9 cellular contexts compared by ENCODE assay signal in genomic region chr3:16897254-16897926, GRCh38. TPM values are rescaled to one million over a fixed set of nuclear protein-coding genes. Genes with fewer than 3 reads are reported as not detected.
A peak's percentile ranks its signal among the peaks of the same experiment; 100 is the strongest.
DNase-seq lines count a peak whose midpoint lies in the region; ATAC-seq and TF ChIP-seq lines count a peak whose summit lies in the region.
"Had no signal": no experiment of that assay in that cellular context is flagged by ENCODE, and none has a peak within 500 bp of the region (broad histone marks: within the 10 kb centered on the region; RNA-seq: fewer than 3 reads in every experiment).

No MANE protein-coding gene starts in this region.

- H3K4me3 ChIP-seq in SU-DHL-6 (ENCODE audit: insufficient read depth, low read length, poor library complexity, severe bottlenecking) = no peak overlapping the region
- H3K4me3 ChIP-seq in mucosa of descending colon = no peak overlapping the region

- H2AFZ ChIP-seq in SU-DHL-6 (ENCODE audit: low read depth, low read length, severe bottlenecking) = no peak overlapping the region

- H3K4me1 ChIP-seq in mucosa of descending colon (ENCODE audit: low read depth) = peaks cover 22% of the 10 kb centered on the region

- H3K9ac ChIP-seq in SU-DHL-6 (ENCODE audit: low read length) = no peak overlapping the region

- peak; percentile 73 for ATAC-seq in GM18858 (IDR thresholded peaks at IDR 0.05; ENCODE audit: unreplicated experiment)
- ATAC-seq in HG03064 (IDR thresholded peaks at IDR 0.05; ENCODE audit: low read depth, unreplicated experiment) = peak; percentile 58
- ATAC-seq in mucosa of descending colon = peak; percentile 89

- H3K27me3 ChIP-seq in SU-DHL-6 (ENCODE audit: low read length) = no peaks in the 10 kb centered on the region

- peak; percentile 54 for DNase-seq in AG20443 (ENCODE audit: low spot score)
- peak; percentile 79 to 84 (median 84) for DNase-seq in mucosa of descending colon
- DNase-seq in RKO (ENCODE audit: low spot score) = no peak
- no peak for DNase-seq in GM20000 (ENCODE audit: low spot score)
- DNase-seq in SW480 (ENCODE audit: low spot score) = no peak

- H3K79me2 ChIP-seq in SU-DHL-6 (ENCODE audit: insufficient read depth, low read length) = no peaks in the 10 kb centered on the region; the same call in 1 of the 2 replicates

- no peak overlapping the region for H3K27ac ChIP-seq in SU-DHL-6 (ENCODE audit: low read depth, low read length)
- H3K27ac ChIP-seq: HL-60 had no signal

- H3F3A ChIP-seq in SU-DHL-6 (ENCODE audit: insufficient read depth) = no peaks in the 10 kb centered on the region

- peaks cover 14% of the 10 kb centered on the region; the same call in 1 of the 2 replicates for H4K20me1 ChIP-seq in SU-DHL-6 (ENCODE audit: low read depth, low read length)

- peak overlapping the region; percentile 30 for H3K4me2 ChIP-seq in SU-DHL-6 (ENCODE audit: low read depth, low read length, poor library complexity, severe bottlenecking)

- TF ChIP-seq CTCF in SU-DHL-6 (IDR thresholded peaks at IDR 0.05; ENCODE audit: insufficient read depth, low read length, poor library complexity, severe bottlenecking) (no peak), mucosa of descending colon (IDR thresholded peaks at IDR 0.05) (no peak), GM20000 (IDR thresholded peaks at IDR 0.05; ENCODE audit: extremely low read depth, missing control alignments) (no peak)

- H3K36me3 ChIP-seq in SU-DHL-6 (ENCODE audit: low read length) (no peaks in the 10 kb centered on the region), mucosa of descending colon (ENCODE audit: low read depth) (no peaks in the 10 kb centered on the region)

- H3K9me2 ChIP-seq in SU-DHL-6 (replicated peaks; ENCODE audit: insufficient read depth, low read length) = no peaks in the 10 kb centered on the region

- no peaks in the 10 kb centered on the region for H3K9me3 ChIP-seq in SU-DHL-6 (ENCODE audit: insufficient read depth, low read length)
- no peaks in the 10 kb centered on the region for H3K9me3 ChIP-seq in mucosa of descending colon

- intact Hi-C loops in mucosa of descending colon (cut with DNase I, micrococcal nuclease) = no loop called here

RNA-seq across cellular contexts. Expression of gene PLCL2, which starts 12.6 kb away (rescaled TPM):
- 10 to 100 TPM; 15.0 to 35.0 (median 18.8) TPM for total RNA-seq in mucosa of descending colon

Comparison
In these comparisons a context has a peak if more than half of its experiments do, and no peak if none do; other contexts are left out.
1. DNase-seq: peak in AG20443 (single experiment) and mucosa of descending colon (3 of 3); none in RKO (single experiment), GM20000 (single experiment) and SW480 (single experiment).
2. Peak in every context shown above with its lines, with median percentiles within 50 percentile points of each other: ATAC-seq.